ENCODE assay signal across 11 cellular contexts in genomic region chr6:29827579-29828470, GRCh38. TPM values are rescaled to one million over a fixed set of nuclear protein-coding genes. Genes with fewer than 3 reads are reported as not detected.
DNase-seq lines count a peak whose midpoint lies in the region; ATAC-seq and TF ChIP-seq lines count a peak whose summit lies in the region.
"Had no signal": no experiment of that assay in that cellular context is flagged by ENCODE, and none has a peak within 500 bp of the region (broad histone marks: within the 10 kb centered on the region; RNA-seq: fewer than 3 reads in every experiment).

Gene HLA-G (plus strand): TSS chr6:29827825. CDS start chr6:29827845, 20 bp downstream.

- H3K4me1 Mint-ChIP-seq in activated T-cell treated with anti-CD3 and anti-CD28 coated beads, Interleukin-2, amount 50 U/mL, for 4 hours (ENCODE audit: low read depth) = peaks cover 9% of the 10 kb centered on the region

- DNase-seq in GM06990 (ENCODE audit: extremely low read depth, insufficient read length) = no peak
- no peak for DNase-seq in activated T-cell treated with anti-CD3 and anti-CD28 coated beads, Interleukin-2, amount 50 U/mL, for 4 hours
- no peak for DNase-seq in right atrium auricular region (ENCODE audit: low spot score)
- DNase-seq in posterior vena cava (ENCODE audit: low spot score) = peak; percentile 78
- no peak for DNase-seq in BE2C
- DNase-seq in germinal center (ENCODE audit: low spot score) = no peak
- no peak for DNase-seq in NCI-H510A treated with DMSO at 0.1 percent for 48 hours (lab: John Stamatoyannopoulos, UW)
- no peak for DNase-seq in ACHN
- DNase-seq: kidney glomerular epithelial cell, NCI-H2029 had no signal

- H3K27me3 ChIP-seq in GM06990 (replicated peaks; ENCODE audit: control insufficient read depth, insufficient read depth, low read length) (no peaks in the 10 kb centered on the region; the same call in none of the 2 replicates), right atrium auricular region (peaks cover 6% of the 10 kb centered on the region in 2 donors), BE2C (peaks cover 25% of the 10 kb centered on the region)

- H3K4me1 ChIP-seq in right atrium auricular region = peaks cover 0 to 13% of the 10 kb centered on the region in 2 donors
- H3K4me1 ChIP-seq in BE2C = no peaks in the 10 kb centered on the region

- peaks cover 75% of the 10 kb centered on the region for H3K27me3 Mint-ChIP-seq in activated T-cell treated with anti-CD3 and anti-CD28 coated beads, Interleukin-2, amount 50 U/mL, for 4 hours (ENCODE audit: low read depth)

- in situ Hi-C loops in ACHN (cut with HindIII; ENCODE audit: low pct_ligation_motif_present, low pct_unique_long_range_greater_than_20kb, low sequenced_read_pairs) = no loop called here

- peak within 1 kb of the TSS; percentile 71 for H3K4me3 Mint-ChIP-seq in activated T-cell treated with anti-CD3 and anti-CD28 coated beads, Interleukin-2, amount 50 U/mL, for 4 hours

- H3K36me3 ChIP-seq in GM06990 (ENCODE audit: control insufficient read depth, insufficient read depth, low read length) (no peaks in the 10 kb centered on the region), right atrium auricular region (no peaks in the 10 kb centered on the region), BE2C (no peaks in the 10 kb centered on the region)

- no peak within 1 kb of the TSS for H3K27ac ChIP-seq in right atrium auricular region

- intact Hi-C loops in posterior vena cava (cut with DNase I) = no loop called here

- H3K4me3 ChIP-seq in GM06990 (replicated peaks; ENCODE audit: low read depth, low read length) (peak within 1 kb of the TSS; percentile 58), right atrium auricular region (peak within 1 kb of the TSS; percentile 3 to 41), BE2C (ENCODE audit: low read depth, low read length) (no peak within 1 kb of the TSS)

- H3K36me3 Mint-ChIP-seq in activated T-cell treated with anti-CD3 and anti-CD28 coated beads, Interleukin-2, amount 50 U/mL, for 4 hours (ENCODE audit: insufficient read depth) = no peaks in the 10 kb centered on the region

- no peaks in the 10 kb centered on the region for H3K9me3 Mint-ChIP-seq in activated T-cell treated with anti-CD3 and anti-CD28 coated beads, Interleukin-2, amount 50 U/mL, for 4 hours

- TF ChIP-seq CTCF in GM06990 (IDR thresholded peaks at IDR 0.05; ENCODE audit: insufficient read depth, low read length, poor library complexity, severe bottlenecking) (no peak), right atrium auricular region (IDR thresholded peaks at IDR 0.05) (no peak), BE2C (IDR thresholded peaks at IDR 0.05; ENCODE audit: low read depth, low read length) (no peak)

- H3K9me3 ChIP-seq in right atrium auricular region (no peaks in the 10 kb centered on the region), BE2C (no peaks in the 10 kb centered on the region)

- ATAC-seq in activated T-cell treated with anti-CD3 and anti-CD28 coated beads, Interleukin-2, amount 50 U/mL, for 4 hours = peak; percentile 17 to 32

RNA-seq across cellular contexts. Expression of gene HLA-G, which starts in this region (rescaled TPM):
- total RNA-seq in activated T-cell treated with anti-CD3 and anti-CD28 coated beads, Interleukin-2, amount 50 U/mL, for 4 hours = 1 to 10 TPM in 1 of 3 donors, not detected in 2; 1.1 TPM
- total RNA-seq in right atrium auricular region (not detected), posterior vena cava (under 1 TPM in 1 of 2 donors, not detected in 1; 0.19 TPM)
- 0.97 TPM for polyA plus RNA-seq in BE2C (2012; ENCODE audit: insufficient read depth, insufficient read length, low read depth)
- total RNA-seq: Daoy had no signal

Comparison
In these comparisons a context has a peak if more than half of its experiments do, and no peak if none do; other contexts are left out.
1. Peak in DNase-seq in posterior vena cava; RNA of the gene not detected or under 1 TPM.